Comparison of ENCODE assay signal across 10 cellular contexts in genomic region chr19:49440439-49441209, GRCh38. TPM values are rescaled to one million over a fixed set of nuclear protein-coding genes. Genes with fewer than 3 reads are reported as not detected.
DNase-seq lines count a peak whose midpoint lies in the region; ATAC-seq and TF ChIP-seq lines count a peak whose summit lies in the region.
"Had no signal": no experiment of that assay in that cellular context is flagged by ENCODE, and none has a peak within 500 bp of the region (broad histone marks: within the 10 kb centered on the region; RNA-seq: fewer than 3 reads in every experiment).

No MANE protein-coding gene starts in this region.

- H2BK120ac ChIP-seq in mesenchymal stem cell (ENCODE audit: low read depth, low read length) = no peak overlapping the region

- no peak overlapping the region for H4K91ac ChIP-seq in mesenchymal stem cell (ENCODE audit: low read length)

- no peak for TF ChIP-seq EP300 in upper lobe of left lung (IDR thresholded peaks at IDR 0.05)

- ATAC-seq in heart left ventricle = no peak
- no peak for ATAC-seq in left ventricle myocardium superior
- no peak for ATAC-seq in upper lobe of left lung (ENCODE audit: low FRiP score in 2 of 2)
- ATAC-seq in GM19467 (IDR thresholded peaks at IDR 0.05; ENCODE audit: unreplicated experiment) = no peak

- no peak overlapping the region for H3K23ac ChIP-seq in mesenchymal stem cell (ENCODE audit: low read length in 2 of 2)

- TF ChIP-seq CTCF in heart left ventricle (IDR thresholded peaks at IDR 0.05) (no peak), breast epithelium (IDR thresholded peaks at IDR 0.05) (no peak), upper lobe of left lung (IDR thresholded peaks at IDR 0.05) (no peak)

- H3K4me3 ChIP-seq in heart left ventricle = peak overlapping the region in 10 of 12 donors; percentile 20 to 79 (median 52)
- H3K4me3 ChIP-seq in breast epithelium = peak overlapping the region; percentile 62 to 91 (median 69)
- no peak overlapping the region for H3K4me3 ChIP-seq in mesenchymal stem cell (ENCODE audit: insufficient read depth in 1 of 2, low read depth in 1 of 2, low read length in 2 of 2)
- peak overlapping the region in 3 of 4 donors; percentile 26 to 36 (median 36) for H3K4me3 ChIP-seq in upper lobe of left lung

- DNase-seq in heart left ventricle = no peak
- no peak for DNase-seq in left ventricle myocardium superior
- DNase-seq in breast epithelium (ENCODE audit: low spot score in 2 of 2) = no peak
- DNase-seq in mesenchymal stem cell = no peak
- DNase-seq in upper lobe of left lung = no peak
- DNase-seq in COR-L47 (lab: John Stamatoyannopoulos, UW) = no peak
- no peak for DNase-seq in OCI-M1 (lab: John Stamatoyannopoulos, UW)
- DNase-seq: NCI-H510A treated with DMSO at 0.1 percent for 48 hours had no signal

- no peak overlapping the region for H3K18ac ChIP-seq in mesenchymal stem cell (ENCODE audit: low read depth in 1 of 2, low read length in 2 of 2)

- H3K27me3 ChIP-seq in heart left ventricle (peaks cover 6 to 64% (median 50%) of the 10 kb centered on the region in 9 donors), breast epithelium (peaks cover 0 to 41% of the 10 kb centered on the region in 2 donors), mesenchymal stem cell (ENCODE audit: control insufficient read depth in 1 of 2, insufficient read depth in 1 of 2, low read length in 2 of 2) (peaks cover 58 to 68% of the 10 kb centered on the region in 2 experiments), upper lobe of left lung (peaks cover 0 to 42% (median 21%) of the 10 kb centered on the region in 4 donors)

- no peak overlapping the region for H3K4ac ChIP-seq in mesenchymal stem cell (ENCODE audit: low read depth in 1 of 2, low read length in 2 of 2)

- 21 to 35% (median 28%) methylated on average over 19 of the region's 19 CpGs for WGBS in heart left ventricle, 4 donors
- 35% methylated on average over 18 of the region's 19 CpGs for WGBS in mesenchymal stem cell
- WGBS in upper lobe of left lung, 2 donors = 31 to 36% methylated on average over 18 to 19 of the region's 19 CpGs

- H3K14ac ChIP-seq in mesenchymal stem cell (ENCODE audit: low read length in 2 of 2) = no peak overlapping the region

- H2BK12ac ChIP-seq in mesenchymal stem cell (ENCODE audit: low read length in 2 of 2) = no peak overlapping the region

- H3K9me3 ChIP-seq in heart left ventricle (no peaks in the 10 kb centered on the region), breast epithelium (no peaks in the 10 kb centered on the region), mesenchymal stem cell (ENCODE audit: control insufficient read depth, low read length) (no peaks in the 10 kb centered on the region), upper lobe of left lung (no peaks in the 10 kb centered on the region)

- no peaks in the 10 kb centered on the region for H3K79me1 ChIP-seq in mesenchymal stem cell (replicated peaks; ENCODE audit: low read length, poor library complexity, severe bottlenecking)

- H3K27ac ChIP-seq in heart left ventricle (no peak overlapping the region), breast epithelium (peak overlapping the region in 1 of 2 donors; percentile 48), mesenchymal stem cell (ENCODE audit: low read length, poor library complexity, severe bottlenecking) (no peak overlapping the region), upper lobe of left lung (no peak overlapping the region)

- no peak overlapping the region for H2BK5ac ChIP-seq in mesenchymal stem cell (ENCODE audit: low read depth, low read length, poor library complexity, severe bottlenecking)

- H2BK15ac ChIP-seq in mesenchymal stem cell (ENCODE audit: low read depth, poor library complexity, severe bottlenecking) = no peak overlapping the region

- no peak overlapping the region for H4K8ac ChIP-seq in mesenchymal stem cell (ENCODE audit: low read length)

- intact Hi-C loops in heart left ventricle (cut with DNase I) = loop anchor here in 7 of 10 donors (5.0 to 10.0 kb wide), 5 partner anchors 48 to 218 kb away; no protein-coding TSS in a partner anchor
- intact Hi-C loops in left ventricle myocardium superior (cut with micrococcal nuclease) = loop anchor here (5.0 kb wide), 1 partner anchor 48 kb away; no protein-coding TSS in a partner anchor
- intact Hi-C loops in breast epithelium (cut with DNase I; ENCODE audit: low total_unique reads) = no loop called here

- no peak for TF ChIP-seq POLR2A in heart left ventricle (IDR thresholded peaks at IDR 0.05)
- TF ChIP-seq POLR2A in breast epithelium (IDR thresholded peaks at IDR 0.05) = no peak
- no peak for TF ChIP-seq POLR2A in upper lobe of left lung (IDR thresholded peaks at IDR 0.05)

- H2AK5ac ChIP-seq in mesenchymal stem cell (ENCODE audit: low read length, severe bottlenecking) = no peak overlapping the region

- H3K4me1 ChIP-seq in heart left ventricle (peaks cover 0 to 20% (median 2%) of the 10 kb centered on the region in 12 donors), breast epithelium (peaks cover 0 to 4% of the 10 kb centered on the region in 2 donors), mesenchymal stem cell (ENCODE audit: control insufficient read depth, insufficient read depth, low read depth, low read length) (peaks cover 14% of the 10 kb centered on the region), upper lobe of left lung (peaks cover 12 to 25% (median 18%) of the 10 kb centered on the region in 4 donors)

- H3K36me3 ChIP-seq in heart left ventricle (no peaks in the 10 kb centered on the region), breast epithelium (no peaks in the 10 kb centered on the region), mesenchymal stem cell (ENCODE audit: control insufficient read depth in 1 of 2, insufficient read depth in 2 of 2, low read depth in 1 of 2, low read length in 2 of 2) (no peaks in the 10 kb centered on the region), upper lobe of left lung (no peaks in the 10 kb centered on the region)

- no peak overlapping the region for H3K9ac ChIP-seq in mesenchymal stem cell (ENCODE audit: low read length)

- H3K4me2 ChIP-seq in mesenchymal stem cell (ENCODE audit: low read length, poor library complexity, severe bottlenecking) = peak overlapping the region; percentile 59

- H2AFZ ChIP-seq in mesenchymal stem cell (ENCODE audit: low read depth, low read length) = no peak overlapping the region

RNA-seq across cellular contexts. Expression of gene SLC17A7, which starts 0.7 kb away (rescaled TPM):
- 1 to 10 TPM in 4 of 9 donors, under 1 TPM in 5; 0.46 to 1.6 (median 0.89) TPM for total RNA-seq in heart left ventricle
- polyA plus RNA-seq in heart left ventricle = 1 to 10 TPM in 1 of 2 donors, under 1 TPM in 1; 0.64 to 1.1 TPM
- total RNA-seq in left ventricle myocardium superior = 1.4 TPM
- 1 to 10 TPM in 1 of 3 donors, under 1 TPM in 2; 0.44 to 4.3 (median 0.98) TPM for total RNA-seq in breast epithelium
- 0.66 TPM for polyA plus RNA-seq in mesenchymal stem cell (2013, experiment 1 of 2)
- 0.63 TPM for polyA plus RNA-seq in mesenchymal stem cell (2013, experiment 2 of 2)
- 1 to 10 TPM in 2 of 6 donors, under 1 TPM in 3, not detected in 1; 0.37 to 2.1 (median 0.78) TPM for total RNA-seq in upper lobe of left lung

RNA-seq across cellular contexts. Expression of gene PIH1D1, which starts 11.0 kb away (rescaled TPM):
- total RNA-seq in heart left ventricle (10 to 100 TPM; 16.3 to 49.9 (median 31.1) TPM), left ventricle myocardium superior (29.6 TPM), breast epithelium (100 to 1,000 TPM in 2 of 3 donors, 10 to 100 TPM in 1; 94.4 to 121 (median 106) TPM), upper lobe of left lung (100 to 1,000 TPM in 1 of 6 donors, 10 to 100 TPM in 5; 59.5 to 120 (median 72.8) TPM)
- polyA plus RNA-seq in heart left ventricle = 10 to 100 TPM; 22.6 to 57.6 TPM
- polyA plus RNA-seq in mesenchymal stem cell (2013, experiment 1 of 2) = 54.8 TPM
- polyA plus RNA-seq in mesenchymal stem cell (2013, experiment 2 of 2) = 53.7 TPM

RNA-seq across cellular contexts. Expression of gene ALDH16A1, which starts 12.4 kb away (rescaled TPM):
- total RNA-seq in heart left ventricle (10 to 100 TPM in 2 of 9 donors, 1 to 10 TPM in 7; 3.4 to 18.6 (median 8.5) TPM), left ventricle myocardium superior (11.5 TPM), breast epithelium (10 to 100 TPM; 20.6 to 34.4 (median 32.2) TPM), upper lobe of left lung (100 to 1,000 TPM in 1 of 6 donors, 10 to 100 TPM in 5; 26.3 to 111 (median 48.2) TPM)
- polyA plus RNA-seq in heart left ventricle = 10 to 100 TPM in 1 of 2 donors, 1 to 10 TPM in 1; 7.3 to 11.7 TPM
- 7.6 TPM for polyA plus RNA-seq in mesenchymal stem cell (2013, experiment 1 of 2)
- 6.8 TPM for polyA plus RNA-seq in mesenchymal stem cell (2013, experiment 2 of 2)

RNA-seq across cellular contexts. Expression of gene GFY, which starts 15.4 kb away (rescaled TPM):
- total RNA-seq in heart left ventricle (not detected), left ventricle myocardium superior (not detected), breast epithelium (not detected), upper lobe of left lung (not detected)
- polyA plus RNA-seq in heart left ventricle = under 1 TPM in 1 of 2 donors, not detected in 1; 0.12 TPM
- polyA plus RNA-seq in mesenchymal stem cell (2013, experiment 1 of 2) = not detected
- not detected for polyA plus RNA-seq in mesenchymal stem cell (2013, experiment 2 of 2)
- polyA plus RNA-seq: adipose tissue had no signal

RNA-seq across cellular contexts. Expression of gene PTH2, which starts 17.4 kb away (rescaled TPM):
- total RNA-seq in heart left ventricle (not detected), left ventricle myocardium superior (not detected), breast epithelium (not detected), upper lobe of left lung (not detected)
- not detected for polyA plus RNA-seq in heart left ventricle
- not detected for polyA plus RNA-seq in mesenchymal stem cell (2013, experiment 1 of 2)
- not detected for polyA plus RNA-seq in mesenchymal stem cell (2013, experiment 2 of 2)
- polyA plus RNA-seq: adipose tissue had no signal

Comparison
In these comparisons a context has a peak if more than half of its experiments do, and no peak if none do; other contexts are left out.
1. H3K4me3 ChIP-seq: peak in heart left ventricle (10 of 12), breast epithelium (3 of 3) and upper lobe of left lung (3 of 4); none in mesenchymal stem cell (0 of 2).